Comparison of ENCODE assay signal across 16 cellular contexts in genomic region chr4:157713342-157713741, GRCh38.
DNase-seq lines count a peak whose midpoint lies in the region; ATAC-seq and TF ChIP-seq lines count a peak whose summit lies in the region.
"Had no signal": no experiment of that assay in that cellular context is flagged by ENCODE, and none has a peak within 500 bp of the region (broad histone marks: within the 10 kb centered on the region; RNA-seq: fewer than 3 reads in every experiment).

No MANE protein-coding gene starts in this region.

- intact Hi-C loops in PC-3 (cut with micrococcal nuclease), result no loop called here
- intact Hi-C loops in ascending aorta (cut with DNase I), result no loop called here
- intact Hi-C loops in CD8-positive, alpha-beta T cell (cut with DNase I, micrococcal nuclease), result no loop called here

- no peak overlapping the region for H3K4me3 ChIP-seq in BE2C (ENCODE audit: low read depth, low read length)
- no peak overlapping the region for H3K4me3 ChIP-seq in PC-3 (ENCODE audit: low read length)
- H3K4me3 ChIP-seq in fibroblast of pulmonary artery (replicated peaks; ENCODE audit: low read depth, low read length), result no peak overlapping the region
- H3K4me3 ChIP-seq in ascending aorta, result no peak overlapping the region
- no peak overlapping the region for H3K4me3 ChIP-seq in CD8-positive, alpha-beta T cell (ENCODE audit: low read depth, low read length)
- H3K4me3 ChIP-seq: K562, pancreas had no signal

- H3K4me1 ChIP-seq in BE2C, result peaks cover 3% of the 10 kb centered on the region; the same call in 1 of the 2 replicates
- no peaks in the 10 kb centered on the region for H3K4me1 ChIP-seq in PC-3 (ENCODE audit: insufficient read depth, low read length)
- H3K4me1 ChIP-seq in ascending aorta, result no peaks in the 10 kb centered on the region
- H3K4me1 ChIP-seq in CD8-positive, alpha-beta T cell (ENCODE audit: insufficient read depth, low read length), result no peaks in the 10 kb centered on the region
- H3K4me1 ChIP-seq: pancreas had no signal

- H3K9me3 ChIP-seq in BE2C (no peaks in the 10 kb centered on the region), PC-3 (ENCODE audit: low read length) (no peaks in the 10 kb centered on the region), ascending aorta (no peaks in the 10 kb centered on the region)
- H3K9me3 ChIP-seq in CD8-positive, alpha-beta T cell (ENCODE audit: low read length), result no peaks in the 10 kb centered on the region
- H3K9me3 ChIP-seq: pancreas had no signal

- H3K9ac ChIP-seq in PC-3 (ENCODE audit: low read length), result no peak overlapping the region

- peak; percentile 73 for ATAC-seq in PC-3
- ATAC-seq in CD8-positive, alpha-beta T cell, result no peak
- ATAC-seq: K562, T-cell had no signal

- CTCF ChIA-PET in PC-3 (lab: Charles Lee), result no interaction called here
- CTCF ChIA-PET in CD8-positive, alpha-beta T cell (lab: Charles Lee), result no interaction called here

- no peak overlapping the region for H3K4me2 ChIP-seq in PC-3 (ENCODE audit: low read length)

- no peak overlapping the region for H2AFZ ChIP-seq in PC-3 (ENCODE audit: low read length)

- BruUV-seq in PC-3 (replicated peaks; lab: Mats Ljungman, UMichigan), result no TSS peak

- H3K9me3 Mint-ChIP-seq in CD8-positive, alpha-beta T cell, result peaks cover 11% of the 10 kb centered on the region
- H3K9me3 Mint-ChIP-seq: activated B cell treated with CpG ODN at 0.5 μM for 24 hours had no signal

- H3K27ac Mint-ChIP-seq in CD8-positive, alpha-beta T cell, result no peak overlapping the region
- H3K27ac Mint-ChIP-seq: activated B cell treated with CpG ODN at 0.5 μM for 24 hours; activated naive CD4-positive, alpha-beta T cell treated with anti-CD3 and anti-CD28 coated beads for 36 hours; T-cell had no signal

- H3K36me3 ChIP-seq in BE2C (no peaks in the 10 kb centered on the region), PC-3 (ENCODE audit: low read depth, low read length) (no peaks in the 10 kb centered on the region), ascending aorta (no peaks in the 10 kb centered on the region)
- no peaks in the 10 kb centered on the region for H3K36me3 ChIP-seq in CD8-positive, alpha-beta T cell (ENCODE audit: insufficient read depth, low read length)
- H3K36me3 ChIP-seq: pancreas had no signal

- POLR2A ChIA-PET in PC-3 (lab: Charles Lee; ENCODE audit: unreplicated experiment), result no interaction called here
- POLR2A ChIA-PET in CD8-positive, alpha-beta T cell (lab: Charles Lee), result no interaction called here

- H3K4me1 Mint-ChIP-seq in CD8-positive, alpha-beta T cell (ENCODE audit: low read depth), result no peaks in the 10 kb centered on the region
- H3K4me1 Mint-ChIP-seq: activated B cell treated with CpG ODN at 0.5 μM for 24 hours, T-cell had no signal

- H3K36me3 Mint-ChIP-seq in CD8-positive, alpha-beta T cell, result no peaks in the 10 kb centered on the region
- H3K36me3 Mint-ChIP-seq: T-cell had no signal

- DNase-seq in BE2C, result peak; percentile 21
- DNase-seq in M059J (ENCODE audit: low read depth), result peak; percentile 23
- DNase-seq in PC-3, result peak; percentile 39
- DNase-seq in fibroblast of pulmonary artery (ENCODE audit: low read depth), result peak; percentile 18
- DNase-seq in stimulated activated CD4-positive, alpha-beta T cell treated with anti-CD3 and anti-CD28 coated beads, Interleukin-4, amount 100 ng/mL, for 1 hour, result no peak
- DNase-seq in ascending aorta (ENCODE audit: low spot score in 2 of 2), result no peak
- no peak for DNase-seq in CD8-positive, alpha-beta T cell
- DNase-seq in HT-29 (ENCODE audit: low spot score), result no peak
- DNase-seq: activated B cell treated with CpG ODN at 0.5 μM for 24 hours; activated naive CD4-positive, alpha-beta T cell treated with anti-CD3 and anti-CD28 coated beads for 36 hours; H7; NCI-H1436 treated with DMSO at 0.1 percent for 48 hours; pancreas; stimulated activated CD4-positive, alpha-beta T cell treated with anti-CD3 and anti-CD28 coated beads, Interleukin-12 subunit alpha, Interleukin-12 subunit beta, amount 100 ng/mL, for 4 hours; T-cell had no signal

- H3K4me3 Mint-ChIP-seq in CD8-positive, alpha-beta T cell, result no peak overlapping the region
- H3K4me3 Mint-ChIP-seq: activated B cell treated with CpG ODN at 0.5 μM for 24 hours; activated naive CD4-positive, alpha-beta T cell treated with anti-CD3 and anti-CD28 coated beads for 36 hours; T-cell had no signal

- H3K79me2 ChIP-seq in PC-3 (ENCODE audit: low read length), result no peaks in the 10 kb centered on the region

- no peaks in the 10 kb centered on the region for H3K27me3 Mint-ChIP-seq in CD8-positive, alpha-beta T cell (ENCODE audit: low read depth)
- H3K27me3 Mint-ChIP-seq: activated B cell treated with CpG ODN at 0.5 μM for 24 hours, T-cell had no signal

- no peak for TF ChIP-seq CTCF in BE2C (IDR thresholded peaks at IDR 0.05; ENCODE audit: low read depth, low read length)
- no peak for TF ChIP-seq CTCF in PC-3 (conservative IDR thresholded peaks at IDR 0.05; ENCODE audit: low read depth, low read length)
- TF ChIP-seq CTCF in fibroblast of pulmonary artery (IDR thresholded peaks at IDR 0.05; ENCODE audit: low read length, missing control alignments), result no peak
- no peak for TF ChIP-seq CTCF in ascending aorta (IDR thresholded peaks at IDR 0.05)
- TF ChIP-seq CTCF in CD8-positive, alpha-beta T cell (IDR thresholded peaks at IDR 0.05), result no peak

- H3K27ac ChIP-seq in PC-3 (ENCODE audit: low read length), result no peak overlapping the region
- H3K27ac ChIP-seq in ascending aorta, result no peak overlapping the region
- H3K27ac ChIP-seq in CD8-positive, alpha-beta T cell (ENCODE audit: low read depth, low read length), result no peak overlapping the region
- H3K27ac ChIP-seq: pancreas had no signal

- no peaks in the 10 kb centered on the region for H4K20me1 ChIP-seq in PC-3 (ENCODE audit: low read length)

- no peaks in the 10 kb centered on the region for H3K9me2 ChIP-seq in PC-3 (replicated peaks; ENCODE audit: low read length)

- no peaks in the 10 kb centered on the region for H3F3A ChIP-seq in PC-3 (ENCODE audit: low read length, unreplicated experiment)

- H3K27me3 ChIP-seq in BE2C, result no peaks in the 10 kb centered on the region
- no peaks in the 10 kb centered on the region for H3K27me3 ChIP-seq in PC-3 (ENCODE audit: low read length)
- H3K27me3 ChIP-seq in ascending aorta, result no peaks in the 10 kb centered on the region
- H3K27me3 ChIP-seq in CD8-positive, alpha-beta T cell (ENCODE audit: insufficient read depth, low read length), result no peaks in the 10 kb centered on the region
- H3K27me3 ChIP-seq: pancreas had no signal

Comparison
In these comparisons a context has a peak if more than half of its experiments do, and no peak if none do; other contexts are left out.
1. DNase-seq: peak in BE2C (single experiment), M059J (single experiment), PC-3 (single experiment) and fibroblast of pulmonary artery (single experiment); none in stimulated activated CD4-positive, alpha-beta T cell treated with anti-CD3 and anti-CD28 coated beads, Interleukin-4, amount 100 ng/mL, for 1 hour (single experiment), ascending aorta (0 of 2), CD8-positive, alpha-beta T cell (0 of 7) and HT-29 (single experiment).